13 cellular contexts compared by ENCODE assay signal in the genomic region with DNA sequence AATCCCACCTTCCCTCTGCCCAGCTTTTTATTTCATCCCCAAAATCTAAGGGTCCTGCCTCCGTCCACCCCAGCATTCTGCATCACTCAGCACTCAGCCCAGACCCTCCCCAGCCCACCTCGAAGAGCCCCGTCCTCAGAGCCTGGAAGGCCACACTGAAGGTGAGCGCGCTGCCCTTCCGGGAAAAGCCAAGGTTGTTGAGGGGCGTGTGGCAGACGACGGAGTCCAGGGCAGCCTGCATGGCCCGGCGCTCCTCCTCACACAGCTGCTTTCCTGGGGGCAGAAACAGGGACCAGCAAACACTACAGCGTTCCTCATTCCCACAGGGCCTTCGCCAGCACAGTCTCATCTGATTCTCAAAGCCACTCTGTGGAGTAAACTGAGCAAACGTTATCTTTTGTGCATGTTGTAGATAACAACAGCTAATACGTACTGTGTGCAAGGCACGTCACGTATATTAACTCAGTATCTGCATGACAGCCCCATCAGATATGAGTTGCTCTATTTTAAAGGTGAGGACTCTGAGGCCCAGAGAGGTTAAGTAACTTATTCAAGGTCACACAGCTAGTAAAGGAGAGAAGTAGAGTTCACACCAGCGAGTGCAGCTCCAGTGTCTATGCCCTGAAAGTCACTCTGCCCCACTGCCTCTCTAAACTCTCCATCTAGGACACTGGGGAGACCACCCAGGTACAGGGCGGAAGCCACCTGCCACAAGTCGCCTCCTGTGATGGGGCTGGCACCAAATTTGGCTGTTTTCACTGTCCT. TPM values are rescaled to one million over a fixed set of nuclear protein-coding genes. Genes with fewer than 3 reads are reported as not detected.
A peak's percentile ranks its signal among the peaks of the same experiment; 100 is the strongest.
DNase-seq lines count a peak whose midpoint lies in the region; ATAC-seq and TF ChIP-seq lines count a peak whose summit lies in the region.
"Had no signal": no experiment of that assay in that cellular context is flagged by ENCODE, and none has a peak within 500 bp of the region (broad histone marks: within the 10 kb centered on the region; RNA-seq: fewer than 3 reads in every experiment).

No MANE protein-coding gene starts in this region.

- H3K4me3 ChIP-seq in Peyer's patch, result no peak overlapping the region
- no peak overlapping the region for H3K4me3 ChIP-seq in stomach
- H3K4me3 ChIP-seq: ovary, thoracic aorta had no signal

- peaks cover 79% of the 10 kb centered on the region for H3K4me1 Mint-ChIP-seq in dendritic cell treated with granulocyte-macrophage colony-stimulating factor and Interleukin-4, amounts not matched to agents 40 ng/mL and 50 ng/mL, for 4 days (ENCODE audit: low read depth)

- no peaks in the 10 kb centered on the region for H3K9me3 Mint-ChIP-seq in dendritic cell treated with granulocyte-macrophage colony-stimulating factor and Interleukin-4, amounts not matched to agents 40 ng/mL and 50 ng/mL, for 4 days

- H3K36me3 ChIP-seq in Peyer's patch (peaks cover 0 to 41% (median 0%) of the 10 kb centered on the region in 3 donors), stomach (peaks cover 31 to 63% (median 51%) of the 10 kb centered on the region in 4 donors)
- H3K36me3 ChIP-seq: ovary had no signal

- intact Hi-C loops in left ventricle myocardium superior (cut with micrococcal nuclease) (no loop called here), Right ventricle myocardium inferior (cut with DNase I) (no loop called here), stomach (cut with DNase I; ENCODE audit: low total_unique reads) (no loop called here)
- intact Hi-C loops in dendritic cell treated with granulocyte-macrophage colony-stimulating factor and Interleukin-4, amounts not matched to agents 40 ng/mL and 50 ng/mL, for 4 days (cut with micrococcal nuclease), result no loop called here

- ATAC-seq in left ventricle myocardium superior, result no peak
- ATAC-seq in Right ventricle myocardium inferior, result no peak
- ATAC-seq in HG03432 (IDR thresholded peaks at IDR 0.05; ENCODE audit: unreplicated experiment), result no peak

- H3K4me1 ChIP-seq in Peyer's patch, result peaks cover 0 to 62% (median 11%) of the 10 kb centered on the region in 4 donors
- H3K4me1 ChIP-seq in stomach, result peaks cover 12 to 79% (median 52%) of the 10 kb centered on the region in 4 donors

- TF ChIP-seq CTCF in Peyer's patch (IDR thresholded peaks at IDR 0.05) (no peak), stomach (IDR thresholded peaks at IDR 0.05) (no peak)

- no peak overlapping the region for H3K27ac Mint-ChIP-seq in dendritic cell treated with granulocyte-macrophage colony-stimulating factor and Interleukin-4, amounts not matched to agents 40 ng/mL and 50 ng/mL, for 4 days

- no peak for TF ChIP-seq EP300 in stomach (IDR thresholded peaks at IDR 0.05)

- DNase-seq in left ventricle myocardium superior, result peak; percentile 20
- DNase-seq in Right ventricle myocardium inferior (ENCODE audit: missing footprints), result no peak
- DNase-seq in Peyer's patch, result no peak
- no peak for DNase-seq in stomach
- no peak for DNase-seq in NCI-H187 treated with DMSO at 0.1 percent for 48 hours (lab: John Stamatoyannopoulos, UW)
- no peak for DNase-seq in SIG-M5 (lab: John Stamatoyannopoulos, UW)
- DNase-seq: foreskin keratinocyte, NCI-H146, NCI-H446 treated with DMSO at 0.1 percent for 48 hours, ovary had no signal

- H3K9me3 ChIP-seq in Peyer's patch (no peaks in the 10 kb centered on the region), stomach (no peaks in the 10 kb centered on the region)
- H3K9me3 ChIP-seq: ovary, thoracic aorta had no signal

- TF ChIP-seq POLR2A in Peyer's patch (IDR thresholded peaks at IDR 0.05) (no peak), stomach (IDR thresholded peaks at IDR 0.05) (no peak)

- H3K27me3 ChIP-seq in Peyer's patch (no peaks in the 10 kb centered on the region), stomach (no peaks in the 10 kb centered on the region)
- H3K27me3 ChIP-seq: foreskin keratinocyte, ovary had no signal

- peak overlapping the region in 3 of 4 donors; percentile 68 to 95 (median 81) for H3K27ac ChIP-seq in Peyer's patch
- peak overlapping the region in 4 of 5 donors; percentile 54 to 91 (median 73) for H3K27ac ChIP-seq in stomach
- H3K27ac ChIP-seq: foreskin keratinocyte, ovary, thoracic aorta had no signal

- peaks cover 72% of the 10 kb centered on the region for H3K36me3 Mint-ChIP-seq in dendritic cell treated with granulocyte-macrophage colony-stimulating factor and Interleukin-4, amounts not matched to agents 40 ng/mL and 50 ng/mL, for 4 days (ENCODE audit: low read depth)

- peaks cover 4% of the 10 kb centered on the region for H3K27me3 Mint-ChIP-seq in dendritic cell treated with granulocyte-macrophage colony-stimulating factor and Interleukin-4, amounts not matched to agents 40 ng/mL and 50 ng/mL, for 4 days

- peak overlapping the region; percentile 17 for H3K4me3 Mint-ChIP-seq in dendritic cell treated with granulocyte-macrophage colony-stimulating factor and Interleukin-4, amounts not matched to agents 40 ng/mL and 50 ng/mL, for 4 days

- WGBS in stomach, 5 donors, result 58 to 75% (median 62%) methylated on average over 20 of the region's 20 CpGs

RNA-seq across cellular contexts. Expression of a gene that starts 2.8 kb away (rescaled TPM):
- total RNA-seq in left ventricle myocardium superior, result 6.8 TPM
- total RNA-seq in Right ventricle myocardium inferior, result 7.1 TPM
- total RNA-seq in Peyer's patch, result 100 to 1,000 TPM in 1 of 4 donors, 10 to 100 TPM in 3; 57.6 to 123 (median 69.8) TPM
- 10 to 100 TPM; 16.2 to 33.3 (median 28.6) TPM for total RNA-seq in stomach
- polyA plus RNA-seq in stomach, result 10 to 100 TPM; 10.7 to 17.2 (median 11.4) TPM

RNA-seq across cellular contexts. Expression of a gene that starts 7.0 kb away (rescaled TPM):
- total RNA-seq in left ventricle myocardium superior, result 104 TPM
- total RNA-seq in Right ventricle myocardium inferior, result 99.4 TPM
- 100 to 1,000 TPM; 194 to 312 (median 237) TPM for total RNA-seq in Peyer's patch
- total RNA-seq in stomach, result 100 to 1,000 TPM in 3 of 5 donors, 10 to 100 TPM in 2; 26.3 to 889 (median 159) TPM
- 100 to 1,000 TPM; 307 to 476 (median 334) TPM for polyA plus RNA-seq in stomach

RNA-seq across cellular contexts. Expression of a gene that starts 12.7 kb away (rescaled TPM):
- total RNA-seq in left ventricle myocardium superior (2.0 TPM), Right ventricle myocardium inferior (3.1 TPM), Peyer's patch (1 to 10 TPM in 2 of 4 donors, under 1 TPM in 1, not detected in 1; 0.53 to 4.1 (median 2.1) TPM), stomach (1 to 10 TPM in 2 of 5 donors, not detected in 3; 1.5 to 1.6 TPM)
- polyA plus RNA-seq in stomach, result 1 to 10 TPM; 1.7 to 2.4 (median 2.1) TPM

RNA-seq across cellular contexts. Expression of a gene that starts 21.4 kb away (rescaled TPM):
- 0.35 TPM for total RNA-seq in left ventricle myocardium superior
- 0.32 TPM for total RNA-seq in Right ventricle myocardium inferior
- total RNA-seq in Peyer's patch, result 10 to 100 TPM in 1 of 4 donors, 1 to 10 TPM in 2, not detected in 1; 3.8 to 16.5 (median 6.7) TPM
- total RNA-seq in stomach, result 1 to 10 TPM in 3 of 5 donors, under 1 TPM in 1, not detected in 1; 0.92 to 4.9 (median 2.6) TPM
- polyA plus RNA-seq in stomach, result under 1 TPM in 2 of 3 donors, not detected in 1; 0.12 to 0.48 TPM

RNA-seq across cellular contexts. Expression of a gene that starts 22.0 kb away (rescaled TPM):
- total RNA-seq in left ventricle myocardium superior, result 0.74 TPM
- 0.51 TPM for total RNA-seq in Right ventricle myocardium inferior
- total RNA-seq in Peyer's patch, result 10 to 100 TPM in 1 of 4 donors, 1 to 10 TPM in 2, not detected in 1; 2.1 to 62.7 (median 3.5) TPM
- under 1 TPM in 1 of 5 donors, not detected in 4; 0.92 TPM for total RNA-seq in stomach
- polyA plus RNA-seq in stomach, result 1 to 10 TPM in 2 of 3 donors, under 1 TPM in 1; 0.50 to 8.8 (median 1.5) TPM
